ENCODE assay signal across 10 cellular contexts in the genomic region with DNA sequence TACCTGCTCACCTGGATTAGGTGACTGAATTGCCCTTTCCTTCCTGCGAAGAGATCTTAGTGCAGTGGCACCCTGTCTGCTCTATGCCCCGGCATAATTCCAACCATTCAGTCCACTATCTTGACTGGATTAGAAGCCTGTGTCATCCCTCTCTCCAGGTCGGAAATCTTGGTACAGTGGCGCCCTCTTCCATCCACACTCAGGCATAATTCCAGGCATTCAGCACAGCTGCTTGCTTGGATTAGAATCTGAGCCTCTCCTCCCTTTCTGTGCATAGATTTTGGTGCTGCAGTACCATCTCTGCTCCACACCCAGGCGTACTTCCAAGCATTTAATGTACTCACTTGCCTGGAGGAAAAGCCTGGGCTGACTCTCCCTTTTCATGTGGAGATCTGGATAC.
DNase-seq lines count a peak whose midpoint lies in the region; TF ChIP-seq lines count a peak whose summit lies in the region.
"Had no signal": no experiment of that assay in that cellular context is flagged by ENCODE, and none has a peak within 500 bp of the region (broad histone marks: within the 10 kb centered on the region; RNA-seq: fewer than 3 reads in every experiment).

No MANE protein-coding gene starts in this region.

- H3K23ac ChIP-seq in mesendoderm (ENCODE audit: low read length), result no peak overlapping the region

- TF ChIP-seq RAD21 in Ishikawa (IDR thresholded peaks at IDR 0.05; ENCODE audit: low read depth), result peak; percentile 53

- H3K9ac ChIP-seq in mesendoderm (ENCODE audit: low read length), result no peak overlapping the region

- DNase-seq in GM13976 (ENCODE audit: low spot score), result no peak
- no peak for DNase-seq in astrocyte of the cerebellum (ENCODE audit: low read depth)
- DNase-seq in mesendoderm, result peak; percentile 86
- DNase-seq in DMS153 treated with DMSO at 0.1 percent for 48 hours (lab: John Stamatoyannopoulos, UW; ENCODE audit: unreplicated experiment), result no peak
- no peak for DNase-seq in NOMO-1 treated with DMSO at 0.1 percent for 48 hours (lab: John Stamatoyannopoulos, UW; ENCODE audit: unreplicated experiment)
- DNase-seq in stimulated activated naive CD4-positive, alpha-beta T cell (lab: John Stamatoyannopoulos, UW), result no peak
- DNase-seq in T-helper 2 cell, result no peak
- DNase-seq: activated CD8-positive, alpha-beta memory T cell treated with anti-CD3 and anti-CD28 coated beads, Interleukin-2, amount 50 U/mL, for 4 hours; naive thymus-derived CD4-positive, alpha-beta T cell had no signal

- TF ChIP-seq EP300 in Ishikawa (IDR thresholded peaks at IDR 0.05; ENCODE audit: borderline replicate concordance), result no peak

- no peaks in the 10 kb centered on the region for H3K36me3 ChIP-seq in mesendoderm (ENCODE audit: control insufficient read depth, insufficient read depth, low read length)

- no peak overlapping the region for H2BK5ac ChIP-seq in mesendoderm (ENCODE audit: low read length)

- no peak overlapping the region for H2AK5ac ChIP-seq in mesendoderm (ENCODE audit: low read length)

- no peak overlapping the region for H3K4me3 ChIP-seq in astrocyte of the cerebellum (ENCODE audit: low read depth, low read length)
- no peak overlapping the region for H3K4me3 ChIP-seq in mesendoderm (ENCODE audit: low read length)

- TF ChIP-seq CTCF in GM13976 (IDR thresholded peaks at IDR 0.05; ENCODE audit: borderline replicate concordance, control extremely low read depth, extremely low read depth, insufficient read depth, missing control alignments), result peak; percentile 7
- TF ChIP-seq CTCF in astrocyte of the cerebellum (IDR thresholded peaks at IDR 0.05; ENCODE audit: low read depth, low read length, missing control alignments), result peak; percentile 33

- H3K4me2 ChIP-seq in mesendoderm (ENCODE audit: low read length), result no peak overlapping the region

- H3K79me2 ChIP-seq in mesendoderm (ENCODE audit: control insufficient read depth, insufficient read depth, low read length), result no peaks in the 10 kb centered on the region

- no peak overlapping the region for H4K8ac ChIP-seq in mesendoderm (ENCODE audit: low read depth, low read length)

- H3K18ac ChIP-seq in mesendoderm (ENCODE audit: low read length), result no peak overlapping the region

- no peaks in the 10 kb centered on the region for H3K79me1 ChIP-seq in mesendoderm (ENCODE audit: low read length)

- no peak overlapping the region for H4K5ac ChIP-seq in mesendoderm (ENCODE audit: low read length)

- no peak overlapping the region for H3K4ac ChIP-seq in mesendoderm (ENCODE audit: low read depth, low read length)

- H3K27ac ChIP-seq in mesendoderm (ENCODE audit: low read depth, low read length), result no peak overlapping the region

- in situ Hi-C loops in GM13976 (cut with MboI; ENCODE audit: low sequenced_read_pairs, unreplicated experiment), result no loop called here
- in situ Hi-C loops in astrocyte of the cerebellum (cut with HindIII; ENCODE audit: low sequenced_read_pairs), result no loop called here

- H2BK15ac ChIP-seq in mesendoderm (replicated peaks; ENCODE audit: low read depth), result no peak overlapping the region

- H3K56ac ChIP-seq in mesendoderm (ENCODE audit: low read length), result no peak overlapping the region

- H3K27me3 ChIP-seq in mesendoderm (ENCODE audit: insufficient read depth, low read length, poor library complexity), result no peaks in the 10 kb centered on the region

- H3K4me1 ChIP-seq in mesendoderm (ENCODE audit: control insufficient read depth, low read depth, low read length), result no peaks in the 10 kb centered on the region

- no peak overlapping the region for H2BK120ac ChIP-seq in mesendoderm (ENCODE audit: low read depth, low read length)

- WGBS in mesendoderm (ENCODE audit: extremely low coverage, insufficient coverage, low lambda C conversion rate), result no CpG with 5 or more reads among the region's 5 CpGs

TF ChIP-seq in Ishikawa, 13 proteins besides CTCF, POLR2A, EP300 and RAD21:
- no peak for TF ChIP-seq YY1 (IDR thresholded peaks at IDR 0.05; ENCODE audit: low read depth)
- no peak for TF ChIP-seq TCF12 (IDR thresholded peaks at IDR 0.05; ENCODE audit: low read depth)
- TF ChIP-seq, protein P1, sequence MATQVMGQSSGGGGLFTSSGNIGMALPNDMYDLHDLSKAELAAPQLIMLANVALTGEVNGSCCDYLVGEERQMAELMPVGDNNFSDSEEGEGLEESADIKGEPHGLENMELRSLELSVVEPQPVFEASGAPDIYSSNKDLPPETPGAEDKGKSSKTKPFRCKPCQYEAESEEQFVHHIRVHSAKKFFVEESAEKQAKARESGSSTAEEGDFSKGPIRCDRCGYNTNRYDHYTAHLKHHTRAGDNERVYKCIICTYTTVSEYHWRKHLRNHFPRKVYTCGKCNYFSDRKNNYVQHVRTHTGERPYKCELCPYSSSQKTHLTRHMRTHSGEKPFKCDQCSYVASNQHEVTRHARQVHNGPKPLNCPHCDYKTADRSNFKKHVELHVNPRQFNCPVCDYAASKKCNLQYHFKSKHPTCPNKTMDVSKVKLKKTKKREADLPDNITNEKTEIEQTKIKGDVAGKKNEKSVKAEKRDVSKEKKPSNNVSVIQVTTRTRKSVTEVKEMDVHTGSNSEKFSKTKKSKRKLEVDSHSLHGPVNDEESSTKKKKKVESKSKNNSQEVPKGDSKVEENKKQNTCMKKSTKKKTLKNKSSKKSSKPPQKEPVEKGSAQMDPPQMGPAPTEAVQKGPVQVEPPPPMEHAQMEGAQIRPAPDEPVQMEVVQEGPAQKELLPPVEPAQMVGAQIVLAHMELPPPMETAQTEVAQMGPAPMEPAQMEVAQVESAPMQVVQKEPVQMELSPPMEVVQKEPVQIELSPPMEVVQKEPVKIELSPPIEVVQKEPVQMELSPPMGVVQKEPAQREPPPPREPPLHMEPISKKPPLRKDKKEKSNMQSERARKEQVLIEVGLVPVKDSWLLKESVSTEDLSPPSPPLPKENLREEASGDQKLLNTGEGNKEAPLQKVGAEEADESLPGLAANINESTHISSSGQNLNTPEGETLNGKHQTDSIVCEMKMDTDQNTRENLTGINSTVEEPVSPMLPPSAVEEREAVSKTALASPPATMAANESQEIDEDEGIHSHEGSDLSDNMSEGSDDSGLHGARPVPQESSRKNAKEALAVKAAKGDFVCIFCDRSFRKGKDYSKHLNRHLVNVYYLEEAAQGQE (IDR thresholded peaks at IDR 0.05; ENCODE audit: low read depth), result no peak
- no peak for TF ChIP-seq CEBPB (IDR thresholded peaks at IDR 0.05)
- no peak for TF ChIP-seq TAF1 (IDR thresholded peaks at IDR 0.05; ENCODE audit: low read depth)
- TF ChIP-seq, protein P2, sequence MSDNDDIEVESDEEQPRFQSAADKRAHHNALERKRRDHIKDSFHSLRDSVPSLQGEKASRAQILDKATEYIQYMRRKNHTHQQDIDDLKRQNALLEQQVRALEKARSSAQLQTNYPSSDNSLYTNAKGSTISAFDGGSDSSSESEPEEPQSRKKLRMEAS (IDR thresholded peaks at IDR 0.05), result no peak
- no peak for TF ChIP-seq ZBTB7A (IDR thresholded peaks at IDR 0.05; ENCODE audit: low read depth)
- TF ChIP-seq, protein P3, sequence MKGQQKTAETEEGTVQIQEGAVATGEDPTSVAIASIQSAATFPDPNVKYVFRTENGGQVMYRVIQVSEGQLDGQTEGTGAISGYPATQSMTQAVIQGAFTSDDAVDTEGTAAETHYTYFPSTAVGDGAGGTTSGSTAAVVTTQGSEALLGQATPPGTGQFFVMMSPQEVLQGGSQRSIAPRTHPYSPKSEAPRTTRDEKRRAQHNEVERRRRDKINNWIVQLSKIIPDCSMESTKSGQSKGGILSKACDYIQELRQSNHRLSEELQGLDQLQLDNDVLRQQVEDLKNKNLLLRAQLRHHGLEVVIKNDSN (IDR thresholded peaks at IDR 0.05), result no peak
- TF ChIP-seq FOXM1 (IDR thresholded peaks at IDR 0.05; ENCODE audit: borderline replicate concordance, low read depth), result no peak
- TF ChIP-seq CREB1 (IDR thresholded peaks at IDR 0.05; ENCODE audit: low read depth), result no peak
